Comparison of ENCODE assay signal across 36 cellular contexts in the genomic region with DNA sequence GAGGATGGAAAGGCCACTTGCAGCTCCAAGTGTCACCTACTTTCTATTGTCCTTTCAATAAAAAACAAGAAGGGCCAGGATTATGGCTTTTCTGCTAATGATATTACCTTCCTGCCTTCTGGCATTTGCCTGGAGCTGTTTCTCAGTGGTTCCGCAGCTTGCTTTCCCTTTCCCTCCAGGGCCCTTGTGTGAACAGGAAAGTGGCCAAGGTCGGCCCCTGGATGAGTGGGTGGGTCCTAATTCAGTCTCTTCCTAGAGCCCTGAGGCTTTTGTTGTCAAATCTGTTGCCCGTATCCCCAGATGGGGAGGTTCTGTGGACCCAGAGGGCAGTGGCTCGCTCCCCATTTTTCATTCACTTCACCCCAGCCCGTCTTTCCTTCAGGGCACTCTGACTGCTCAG.
"Had no signal": no experiment of that assay in that cellular context is flagged by ENCODE, and none has a peak within 500 bp of the region (broad histone marks: within the 10 kb centered on the region; RNA-seq: fewer than 3 reads in every experiment).

No MANE protein-coding gene starts in this region.

- H3K4me3 ChIP-seq: adrenal gland, body of pancreas, breast epithelium had no signal

- H3K9me3 Mint-ChIP-seq: activated CD4-positive, alpha-beta memory T cell treated with anti-CD3 and anti-CD28 coated beads for 36 hours; activated naive CD4-positive, alpha-beta T cell treated with anti-CD3 and anti-CD28 coated beads for 36 hours; activated T-helper 1 cell treated with anti-CD3 and anti-CD28 coated beads, Interleukin-12 subunit alpha, Interleukin-12 subunit beta, Interleukin-2, Interleukin-4 antibody, amounts not matched to agents 30 ng/mL and 10 ng/mL and 1 ng/mL, durations not matched to agents 14 hours and 24 hours and 36 hours; T-helper 1 cell treated with Interleukin-12 subunit alpha and Interleukin-12 subunit beta and Interleukin-4 antibody, amounts not matched to agents 30 μg/mL and 1 μg/mL, for 36 hours had no signal

- H3K4me1 ChIP-seq: adrenal gland, breast epithelium had no signal

- H3K27ac Mint-ChIP-seq: activated B cell treated with CpG ODN at 0.5 μM for 24 hours; activated CD4-positive, alpha-beta memory T cell treated with anti-CD3 and anti-CD28 coated beads for 36 hours; activated CD4-positive, alpha-beta T cell treated with anti-CD3 and anti-CD28 coated beads, Interleukin-2, amount 10 ng/mL, durations not matched to agents 24 days and 14 days; activated CD8-positive, alpha-beta T cell treated with anti-CD3 and anti-CD28 coated beads for 36 hours; activated naive CD4-positive, alpha-beta T cell treated with anti-CD3 and anti-CD28 coated beads for 36 hours; activated naive CD4-positive, alpha-beta T cell treated with anti-CD3 and anti-CD28 coated beads, Interleukin-2, amount 50 U/mL, for 72 hours; activated T-cell treated with anti-CD3 and anti-CD28 coated beads, Interleukin-2, amount 50 U/mL, for 72 hours; activated T-helper 1 cell treated with anti-CD3 and anti-CD28 coated beads, Interleukin-12 subunit alpha, Interleukin-12 subunit beta, Interleukin-2, Interleukin-4 antibody, amounts not matched to agents 30 ng/mL and 10 ng/mL and 1 ng/mL, durations not matched to agents 14 hours and 24 hours and 36 hours; activated T-helper 17 cell treated with anti-CD3 and anti-CD28 coated beads, Interleukin-2, amount 50 U/mL, for 72 hours; T-helper 1 cell treated with Interleukin-12 subunit alpha and Interleukin-12 subunit beta and Interleukin-4 antibody, amounts not matched to agents 30 μg/mL and 1 μg/mL, for 36 hours; T-helper 2 cell treated with Interferon-gamma antibody and Interleukin-4, amounts not matched to agents 5 μg/mL and 100 μg/mL, for 36 hours had no signal

- H3K27me3 Mint-ChIP-seq: activated CD4-positive, alpha-beta memory T cell treated with anti-CD3 and anti-CD28 coated beads for 36 hours; activated T-helper 17 cell treated with anti-CD3 and anti-CD28 coated beads, Interleukin-2, amount 50 U/mL, for 72 hours had no signal

- H3K27me3 ChIP-seq: adrenal gland, body of pancreas, brain microvascular endothelial cell, breast epithelium had no signal

- H3K36me3 ChIP-seq: adrenal gland, brain microvascular endothelial cell, breast epithelium had no signal

- H3K27ac ChIP-seq: adrenal gland, brain microvascular endothelial cell, breast epithelium had no signal

- ATAC-seq: activated CD8-positive, alpha-beta T cell treated with anti-CD3 and anti-CD28 coated beads for 36 hours; activated naive CD4-positive, alpha-beta T cell treated with anti-CD3 and anti-CD28 coated beads, Interleukin-2, amount 50 U/mL, for 72 hours; activated T-cell treated with anti-CD3 and anti-CD28 coated beads, Interleukin-2, amount 50 U/mL, for 4 hours; activated T-cell treated with anti-CD3 and anti-CD28 coated beads, Interleukin-2, amount 50 U/mL, for 72 hours; activated T-helper 17 cell treated with anti-CD3 and anti-CD28 coated beads, Interleukin-2, amount 50 U/mL, for 72 hours; body of pancreas had no signal

- DNase-seq: activated B cell treated with CpG ODN at 0.5 μM for 24 hours; activated CD4-positive, alpha-beta memory T cell treated with anti-CD3 and anti-CD28 coated beads for 36 hours; activated CD4-positive, alpha-beta T cell treated with anti-CD3 and anti-CD28 coated beads for 4 hours; activated CD4-positive, alpha-beta T cell treated with anti-CD3 and anti-CD28 coated beads, Interleukin-2, amount 10 ng/mL, durations not matched to agents 24 days and 14 days; activated CD4-positive, alpha-beta T cell treated with anti-CD3 and anti-CD28 coated beads, Interleukin-2, amount 50 U/mL, for 1 hour; activated CD4-positive, alpha-beta T cell treated with anti-CD3 and anti-CD28 coated beads, Interleukin-2, amount 50 U/mL, for 4 hours; activated CD4-positive, CD25-positive, alpha-beta regulatory T cell treated with anti-CD3 and anti-CD28 coated beads, Interleukin-2, amount 50 U/mL, for 72 hours; activated CD8-positive, alpha-beta memory T cell treated with anti-CD3 and anti-CD28 coated beads, Interleukin-2, amount 50 U/mL, for 4 hours; activated CD8-positive, alpha-beta T cell treated with anti-CD3 and anti-CD28 coated beads for 36 hours; activated effector memory CD4-positive, alpha-beta T cell treated with anti-CD3 and anti-CD28 coated beads, Interleukin-2, amount 50 U/mL, for 16 hours; activated gamma-delta T cell treated with Interleukin-2 at 50 U/mL for 16 hours; activated naive CD4-positive, alpha-beta T cell; activated naive CD4-positive, alpha-beta T cell treated with anti-CD3 and anti-CD28 coated beads for 36 hours; activated naive CD4-positive, alpha-beta T cell treated with anti-CD3 and anti-CD28 coated beads, Interleukin-2, amount 50 U/mL, for 16 hours; activated T-cell treated with anti-CD3 and anti-CD28 coated beads for 4 hours; activated T-cell treated with anti-CD3 and anti-CD28 coated beads, Interleukin-2, amount 50 U/mL, for 1 hour; activated T-cell treated with anti-CD3 and anti-CD28 coated beads, Interleukin-2, amount 50 U/mL, for 4 hours; activated T-cell treated with anti-CD3 and anti-CD28 coated beads, Interleukin-2, amount 50 U/mL, for 72 hours; adrenal gland; amniotic stem cell; aorta; body of pancreas; brain microvascular endothelial cell; caudate nucleus; cerebellar nuclear complex; SW 1271; T-helper 1 cell; T-helper 2 cell; T-helper 9 cell had no signal

- H3K4me3 Mint-ChIP-seq: activated B cell treated with CpG ODN at 0.5 μM for 24 hours; activated CD4-positive, alpha-beta memory T cell treated with anti-CD3 and anti-CD28 coated beads for 36 hours; activated CD4-positive, alpha-beta T cell treated with anti-CD3 and anti-CD28 coated beads, Interleukin-2, amount 10 ng/mL, durations not matched to agents 24 days and 14 days; activated CD8-positive, alpha-beta T cell treated with anti-CD3 and anti-CD28 coated beads for 36 hours; activated naive CD4-positive, alpha-beta T cell treated with anti-CD3 and anti-CD28 coated beads for 36 hours; activated T-cell treated with anti-CD3 and anti-CD28 coated beads, Interleukin-2, amount 50 U/mL, for 4 hours; activated T-cell treated with anti-CD3 and anti-CD28 coated beads, Interleukin-2, amount 50 U/mL, for 72 hours; activated T-helper 1 cell treated with anti-CD3 and anti-CD28 coated beads, Interleukin-12 subunit alpha, Interleukin-12 subunit beta, Interleukin-2, Interleukin-4 antibody, amounts not matched to agents 30 ng/mL and 10 ng/mL and 1 ng/mL, durations not matched to agents 14 hours and 24 hours and 36 hours; activated T-helper 17 cell treated with anti-CD3 and anti-CD28 coated beads, Interleukin-2, amount 50 U/mL, for 72 hours; central memory CD8-positive, alpha-beta T cell; T-helper 1 cell treated with Interleukin-12 subunit alpha and Interleukin-12 subunit beta and Interleukin-4 antibody, amounts not matched to agents 30 μg/mL and 1 μg/mL, for 36 hours; T-helper 2 cell treated with Interferon-gamma antibody and Interleukin-4, amounts not matched to agents 5 μg/mL and 100 μg/mL, for 36 hours had no signal

- H3K9me3 ChIP-seq: adrenal gland, body of pancreas, breast epithelium had no signal
